ENCODE assay signal across 8 cellular contexts in the genomic region with DNA sequence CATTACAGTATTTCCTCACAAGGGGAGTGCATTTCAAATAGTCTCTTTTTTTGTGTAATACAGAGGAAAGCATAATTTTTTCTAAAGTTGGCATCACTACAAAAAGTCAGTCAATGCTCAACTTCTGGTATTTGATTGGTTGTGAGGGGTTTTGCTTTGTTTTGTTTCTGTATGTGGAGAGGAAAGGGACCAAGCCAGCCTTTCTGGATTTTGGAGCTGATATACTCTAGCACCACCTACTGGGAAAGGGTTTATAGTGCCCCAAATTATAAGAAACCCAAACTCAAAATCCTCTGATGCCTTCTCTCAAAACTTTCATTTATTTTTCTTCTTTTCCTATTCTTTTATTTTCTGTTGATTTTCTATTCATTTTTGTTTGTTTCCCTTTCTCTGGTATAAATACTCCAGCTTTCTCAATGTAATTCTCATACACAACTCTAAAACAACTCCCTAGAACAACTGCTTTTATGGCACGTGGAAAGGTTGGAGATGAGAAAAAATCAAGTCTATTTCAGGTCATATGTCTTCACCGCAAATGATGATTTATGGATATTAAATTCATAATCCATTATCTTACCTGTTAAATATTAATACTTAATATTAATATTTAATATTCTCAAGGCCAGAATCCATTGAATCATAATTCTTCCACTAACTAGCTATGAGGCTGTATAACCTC.
DNase-seq lines count a peak whose midpoint lies in the region; ATAC-seq, FAIRE-seq and TF ChIP-seq lines count a peak whose summit lies in the region.

No MANE protein-coding gene starts in this region.

- no peaks in the 10 kb centered on the region for H3K9me3 Mint-ChIP-seq in stimulated activated naive CD8-positive, alpha-beta T cell treated with anti-CD3 and anti-CD28 coated beads, Interleukin-15, amount 100 ng/mL, for 72 hours

- no peak overlapping the region for H3K4me3 Mint-ChIP-seq in T-helper 17 cell
- no peak overlapping the region for H3K4me3 Mint-ChIP-seq in stimulated activated naive CD8-positive, alpha-beta T cell treated with anti-CD3 and anti-CD28 coated beads, Interleukin-15, amount 100 ng/mL, for 72 hours

- no peaks in the 10 kb centered on the region for H3K36me3 Mint-ChIP-seq in T-helper 17 cell (ENCODE audit: low read depth)

- TF ChIP-seq CTCF in LNCaP clone FGC (IDR thresholded peaks at IDR 0.05; ENCODE audit: control insufficient read depth, extremely low read depth, insufficient read depth) = peak; percentile 58

- H3K4me3 ChIP-seq in LNCaP clone FGC (ENCODE audit: low read depth, low read length) = no peak overlapping the region

- DNase-seq in AML-193 (lab: John Stamatoyannopoulos, UW) (peak; percentile 36 to 50), LNCaP clone FGC (ENCODE audit: low read depth) (peak; percentile 3), T-helper 17 cell (no peak), frontal cortex (ENCODE audit: low spot score in 2 of 2) (peak; percentile 5 to 44), renal cortical epithelial cell (ENCODE audit: low read depth) (peak; percentile 63)
- no peak for DNase-seq in stimulated activated naive CD8-positive, alpha-beta T cell treated with anti-CD3 and anti-CD28 coated beads, Interleukin-15, amount 100 ng/mL, for 72 hours

- no peaks in the 10 kb centered on the region for H3K9me3 ChIP-seq in T-helper 17 cell (ENCODE audit: control insufficient read depth, low read length, poor library complexity, severe bottlenecking)

- ATAC-seq in GM18870 (IDR thresholded peaks at IDR 0.05; ENCODE audit: unreplicated experiment) = peak; percentile 59
- peak; percentile 59 for ATAC-seq in T-helper 17 cell
- no peak for ATAC-seq in GM19328 (IDR thresholded peaks at IDR 0.05; ENCODE audit: unreplicated experiment)
- no peak for ATAC-seq in stimulated activated naive CD8-positive, alpha-beta T cell treated with anti-CD3 and anti-CD28 coated beads, Interleukin-15, amount 100 ng/mL, for 72 hours

- no peaks in the 10 kb centered on the region for H3K4me1 Mint-ChIP-seq in T-helper 17 cell
- no peaks in the 10 kb centered on the region for H3K4me1 Mint-ChIP-seq in stimulated activated naive CD8-positive, alpha-beta T cell treated with anti-CD3 and anti-CD28 coated beads, Interleukin-15, amount 100 ng/mL, for 72 hours

- H3K27me3 Mint-ChIP-seq in T-helper 17 cell = peaks cover 18% of the 10 kb centered on the region
- H3K27me3 Mint-ChIP-seq in stimulated activated naive CD8-positive, alpha-beta T cell treated with anti-CD3 and anti-CD28 coated beads, Interleukin-15, amount 100 ng/mL, for 72 hours = peaks cover 13% of the 10 kb centered on the region

- FAIRE-seq in frontal cortex (lab: Jason Lieb, UNC) = peak; percentile 85

- H3K27ac Mint-ChIP-seq in T-helper 17 cell = no peak overlapping the region
- H3K27ac Mint-ChIP-seq in stimulated activated naive CD8-positive, alpha-beta T cell treated with anti-CD3 and anti-CD28 coated beads, Interleukin-15, amount 100 ng/mL, for 72 hours = no peak overlapping the region

Comparison
In these comparisons a context has a peak if more than half of its experiments do, and no peak if none do; other contexts are left out.
1. DNase-seq: peak in AML-193 (2 of 2), LNCaP clone FGC (single experiment), frontal cortex (2 of 2) and renal cortical epithelial cell (single experiment); none in T-helper 17 cell (0 of 3) and stimulated activated naive CD8-positive, alpha-beta T cell treated with anti-CD3 and anti-CD28 coated beads, Interleukin-15, amount 100 ng/mL, for 72 hours (0 of 2).
2. ATAC-seq: peak in GM18870 (single experiment) and T-helper 17 cell (single experiment); none in GM19328 (single experiment) and stimulated activated naive CD8-positive, alpha-beta T cell treated with anti-CD3 and anti-CD28 coated beads, Interleukin-15, amount 100 ng/mL, for 72 hours (single experiment).